In genomic region chr6:42050011-42050896, GRCh38 we compare ENCODE assay signal across 8 cellular contexts. TPM values are rescaled to one million over a fixed set of nuclear protein-coding genes. Genes with fewer than 3 reads are reported as not detected.
A peak's percentile ranks its signal among the peaks of the same experiment; 100 is the strongest.
DNase-seq lines count a peak whose midpoint lies in the region; ATAC-seq and TF ChIP-seq lines count a peak whose summit lies in the region.

Gene TAF8, plus strand, starts transcription at chr6:42050524. Its CDS starts 18 bp downstream, at chr6:42050542.

- H3K36me3 ChIP-seq in ascending aorta, result peaks cover 6 to 11% of the 10 kb centered on the region in 2 donors
- H3K36me3 ChIP-seq in rectal smooth muscle tissue (ENCODE audit: control insufficient read depth, insufficient read depth, low read length), result peaks cover under 1% of the 10 kb centered on the region
- peaks cover 0 to 23% of the 10 kb centered on the region in 2 donors for H3K36me3 ChIP-seq in vagina

- H3K4me3 ChIP-seq in ascending aorta, result peak within 1 kb of the TSS; percentile 71 to 88
- H3K4me3 ChIP-seq in right cardiac atrium (ENCODE audit: low read length), result peak within 1 kb of the TSS; percentile 96
- peak within 1 kb of the TSS; percentile 94 for H3K4me3 ChIP-seq in rectal smooth muscle tissue (ENCODE audit: low read length)
- peak within 1 kb of the TSS; percentile 80 to 86 for H3K4me3 ChIP-seq in vagina

- H3K27me3 ChIP-seq in ascending aorta (no peaks in the 10 kb centered on the region), right cardiac atrium (ENCODE audit: control insufficient read depth, insufficient read depth) (no peaks in the 10 kb centered on the region), rectal smooth muscle tissue (ENCODE audit: control insufficient read depth, insufficient read depth, low read length) (no peaks in the 10 kb centered on the region), vagina (no peaks in the 10 kb centered on the region)

- intact Hi-C loops in T-helper 2 cell treated with Interferon-gamma antibody and Interleukin-4, amounts not matched to agents 100 ng/mL and 5 ng/mL, for 36 hours (cut with micrococcal nuclease), result loop anchor here (1.0 to 5.0 kb wide), 6 partner anchors 114 to 978 kb away; partner anchors contain the start of genes MRPS10, NFYA, OARD1 and PRICKLE4
- intact Hi-C loops in ascending aorta (cut with DNase I) (loop anchor here (1.0 to 2.0 kb wide), 4 partner anchors 155 to 513 kb away; partner anchors contain the start of genes MRPS10, TOMM6 and USP49), right cardiac atrium (cut with DNase I) (no loop called here), vagina (cut with DNase I) (no loop called here)

- DNase-seq in NCI-H1930 (lab: John Stamatoyannopoulos, UW) (peak; percentile 80 to 83), ascending aorta (ENCODE audit: low spot score in 2 of 2) (peak; percentile 66 to 94), right cardiac atrium (peak; percentile 92 to 97 (median 96)), vagina (ENCODE audit: extremely low spot score in 2 of 2) (peak; percentile 95 to 97)

- peak within 1 kb of the TSS; percentile 75 for H3K9ac ChIP-seq in rectal smooth muscle tissue (ENCODE audit: low read length)

- 10% methylated on average over 71 of the region's 71 CpGs for WGBS in right cardiac atrium

- peak; percentile 99 for TF ChIP-seq POLR2A in GM18505 (IDR thresholded peaks at IDR 0.05; ENCODE audit: borderline replicate concordance, extremely low read depth, insufficient read depth, insufficient read length)
- TF ChIP-seq POLR2A in vagina (IDR thresholded peaks at IDR 0.05), result peak in 1 of 2 donors; percentile 59

- H3K27ac ChIP-seq in ascending aorta (peak within 1 kb of the TSS; percentile 83 to 95), right cardiac atrium (ENCODE audit: low read length) (peak within 1 kb of the TSS; percentile 96), rectal smooth muscle tissue (ENCODE audit: low read depth, low read length) (peak within 1 kb of the TSS; percentile 96), vagina (peak within 1 kb of the TSS; percentile 95)

- H3K9me3 ChIP-seq in ascending aorta (no peaks in the 10 kb centered on the region), right cardiac atrium (ENCODE audit: control insufficient read depth, low read length) (no peaks in the 10 kb centered on the region), vagina (no peaks in the 10 kb centered on the region)

- ATAC-seq in GM18505 (IDR thresholded peaks at IDR 0.05; ENCODE audit: unreplicated experiment) (peak; percentile 69), HG02970 (IDR thresholded peaks at IDR 0.05; ENCODE audit: low FRiP score, unreplicated experiment) (peak; percentile 73), right cardiac atrium (peak; percentile 86 to 88)

- H3K4me1 ChIP-seq in ascending aorta (peaks cover 17 to 28% of the 10 kb centered on the region in 2 donors), right cardiac atrium (ENCODE audit: control insufficient read depth, insufficient read depth, low read length) (peaks cover 12% of the 10 kb centered on the region), rectal smooth muscle tissue (ENCODE audit: control insufficient read depth, insufficient read depth, low read length) (peaks cover 26% of the 10 kb centered on the region), vagina (peaks cover 59% of the 10 kb centered on the region)

- no peak for TF ChIP-seq CTCF in ascending aorta (IDR thresholded peaks at IDR 0.05)
- TF ChIP-seq CTCF in vagina (IDR thresholded peaks at IDR 0.05), result no peak

RNA-seq across cellular contexts. Expression of gene TAF8, which starts in this region (rescaled TPM):
- 42.6 and 47.5 TPM in 2 replicates for total RNA-seq in T-helper 2 cell treated with Interferon-gamma antibody and Interleukin-4, amounts not matched to agents 100 ng/mL and 5 ng/mL, for 36 hours
- total RNA-seq in ascending aorta (26.0 TPM), right cardiac atrium (10 to 100 TPM; 21.6 to 29.6 (median 26.9) TPM), vagina (35.6 TPM)
- polyA plus RNA-seq in right cardiac atrium, result 21.8 TPM

Comparison
In these comparisons a context has a peak if more than half of its experiments do, and no peak if none do; other contexts are left out.
1. Peak in every context shown above with its lines: DNase-seq, ATAC-seq, H3K4me3 ChIP-seq and H3K27ac ChIP-seq.
2. intact Hi-C loops: an anchor here in T-helper 2 cell treated with Interferon-gamma antibody and Interleukin-4, amounts not matched to agents 100 ng/mL and 5 ng/mL, for 36 hours (1.0 to 5.0 kb wide) and ascending aorta (1.0 to 2.0 kb wide); none called in right cardiac atrium and vagina.